22 cellular contexts compared by ENCODE assay signal in the genomic region with DNA sequence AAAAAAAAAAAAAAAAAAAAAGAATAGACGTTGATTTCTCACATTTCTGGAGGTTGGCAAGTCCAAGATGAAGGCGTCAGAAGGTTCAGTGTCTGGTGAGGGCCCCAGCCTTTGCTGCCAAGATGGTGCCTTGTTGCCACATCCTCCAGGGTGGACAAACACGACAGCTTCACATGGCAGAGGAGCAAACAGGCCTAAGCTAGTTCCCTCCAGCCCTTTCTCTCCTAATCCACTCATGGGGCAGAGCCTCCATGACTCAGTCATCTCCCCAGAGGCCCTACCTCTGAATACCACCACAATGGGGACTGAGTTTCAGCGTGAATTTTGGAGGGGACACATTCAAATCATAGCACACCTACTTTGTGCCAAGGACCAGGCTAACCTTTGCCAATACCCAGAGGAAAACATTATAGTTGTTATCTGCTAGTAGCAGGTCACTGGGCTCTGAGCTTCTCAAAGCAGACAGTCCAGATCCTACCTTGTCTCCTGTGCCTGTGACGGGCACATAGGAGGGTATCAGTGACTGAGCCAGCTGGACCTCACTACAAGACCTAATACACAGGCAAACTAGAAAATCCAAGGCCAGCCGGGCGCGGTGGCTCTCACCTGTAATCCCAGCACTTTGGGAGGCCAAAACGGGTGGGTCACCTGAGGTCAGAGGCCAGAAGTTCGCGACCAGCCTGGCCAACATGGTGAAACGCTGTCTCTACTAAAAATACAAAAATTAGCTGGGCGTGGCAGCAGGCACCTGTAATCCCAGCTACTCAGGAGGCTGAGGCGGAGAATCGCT. TPM values are rescaled to one million over a fixed set of nuclear protein-coding genes. Genes with fewer than 3 reads are reported as not detected.
DNase-seq lines count a peak whose midpoint lies in the region; ATAC-seq, FAIRE-seq and TF ChIP-seq lines count a peak whose summit lies in the region.
"Had no signal": no experiment of that assay in that cellular context is flagged by ENCODE, and none has a peak within 500 bp of the region (broad histone marks: within the 10 kb centered on the region; RNA-seq: fewer than 3 reads in every experiment).

No MANE protein-coding gene starts in this region.

- H2BK12ac ChIP-seq in H1 (ENCODE audit: low read depth, low read length): peak overlapping the region; percentile 50; the same call in 1 of the 2 replicates
- H2BK12ac ChIP-seq in neuronal stem cell (ENCODE audit: low read length): no peak overlapping the region

- H3K27me3 ChIP-seq in H1 (replicated peaks in 1 of 4; ENCODE audit: control insufficient read depth in 3 of 4, extremely low read depth in 1 of 4, insufficient read depth in 3 of 4, low read length in 3 of 4) (no peaks in the 10 kb centered on the region), neuronal stem cell (ENCODE audit: control insufficient read depth in 3 of 3, insufficient read depth in 3 of 3, low read depth in 1 of 3, low read length in 3 of 3) (peaks cover 0 to 68% (median under 1%) of the 10 kb centered on the region in 3 experiments)

- no peak overlapping the region for H2BK20ac ChIP-seq in H1 (ENCODE audit: low read length)

- H3K56ac ChIP-seq in H1 (replicated peaks; ENCODE audit: insufficient read length, low read depth, low read length): no peak overlapping the region

- no peak overlapping the region for H2BK120ac ChIP-seq in H1 (replicated peaks; ENCODE audit: low read depth, low read length)
- no peak overlapping the region for H2BK120ac ChIP-seq in neuronal stem cell (ENCODE audit: low read depth, low read length)

- H3K14ac ChIP-seq in H1 (ENCODE audit: insufficient read length) (no peak overlapping the region), neuronal stem cell (ENCODE audit: low read length) (peak overlapping the region; percentile 58)

- H3K18ac ChIP-seq in H1 (ENCODE audit: extremely low read depth, low read length): no peak overlapping the region
- peak overlapping the region; percentile 19 for H3K18ac ChIP-seq in neuronal stem cell (ENCODE audit: low read length)

- H4K5ac ChIP-seq in H1 (ENCODE audit: insufficient read length, low read depth, low read length): no peak overlapping the region

- no peak for ATAC-seq in activated CD8-positive, alpha-beta memory T cell treated with anti-CD3 and anti-CD28 coated beads, Interleukin-2, amount 10 ng/mL, durations not matched to agents 7 days and 5 days
- ATAC-seq: A549, HCT116 had no signal

- WGBS in H1 (ENCODE audit: extremely low coverage in 1 of 2, insufficient coverage in 1 of 2, insufficient read length in 1 of 2, insufficient replicate concordance in 2 of 2, low coverage in 1 of 2, low lambda C conversion rate in 2 of 2, missing lambda C conversion rate in 1 of 2), 2 experiments: 92% methylated on average over 14 of the region's 15 CpGs; no CpG with 5 or more reads in 1 of the 2 experiments
- no CpG with 5 or more reads among the region's 15 CpGs for WGBS in neuronal stem cell (ENCODE audit: extremely low coverage in 2 of 2, insufficient read length in 2 of 2, insufficient replicate concordance in 1 of 2), 2 donors

- H3K36me3 Mint-ChIP-seq in activated CD4-positive, alpha-beta T cell treated with anti-CD3 and anti-CD28 coated beads, Interleukin-2, amount 10 ng/mL, durations not matched to agents 24 days and 14 days (ENCODE audit: low read depth): no peaks in the 10 kb centered on the region
- H3K36me3 Mint-ChIP-seq in activated CD8-positive, alpha-beta memory T cell treated with anti-CD3 and anti-CD28 coated beads, Interleukin-2, amount 10 ng/mL, durations not matched to agents 7 days and 5 days: peaks cover 6% of the 10 kb centered on the region

- peak; percentile 43 for DNase-seq in activated CD4-positive, alpha-beta T cell treated with anti-CD3 and anti-CD28 coated beads, Interleukin-2, amount 10 ng/mL, durations not matched to agents 24 days and 14 days
- no peak for DNase-seq in activated CD4-positive, alpha-beta T cell treated with anti-CD3 and anti-CD28 coated beads, Interleukin-2, amount 50 U/mL, for 4 hours
- DNase-seq in H1 (ENCODE audit: low read depth in 1 of 2, low spot score in 2 of 2) (peak in 1 of 2 experiments; percentile 22), neuronal stem cell (ENCODE audit: low spot score) (no peak), H54 (ENCODE audit: insufficient read length, low spot score) (no peak), RKO (ENCODE audit: low spot score) (no peak)
- no peak for DNase-seq in activated CD8-positive, alpha-beta memory T cell treated with anti-CD3 and anti-CD28 coated beads, Interleukin-2, amount 10 ng/mL, durations not matched to agents 7 days and 5 days
- DNase-seq: AML-193; CD4-positive, alpha-beta T cell; DMS153; DMS79; GDM1; GM23248; H7; HFFc6 had no signal

- H3K4me1 ChIP-seq in H1 (replicated peaks in 1 of 4; ENCODE audit: control insufficient read depth in 3 of 4, insufficient read depth in 4 of 4, low read length in 3 of 4) (peaks cover 0 to 6% (median 1%) of the 10 kb centered on the region in 4 experiments; a peak in 3 of 7 replicates), neuronal stem cell (ENCODE audit: control insufficient read depth in 2 of 2, insufficient read depth in 1 of 2, low read depth in 1 of 2, low read length in 2 of 2) (peaks cover under 1 to 6% of the 10 kb centered on the region in 2 donors)
- H3K4me1 ChIP-seq: A549 had no signal

- H3K27ac ChIP-seq in H1 (ENCODE audit: low read depth, low read length) (no peak overlapping the region), neuronal stem cell (replicated peaks; ENCODE audit: low read length) (no peak overlapping the region)
- H3K27ac ChIP-seq: 22Rv1, A549, C4-2B, GM23248, HL-60 had no signal

- H3K4me3 Mint-ChIP-seq in activated CD4-positive, alpha-beta T cell treated with anti-CD3 and anti-CD28 coated beads, Interleukin-2, amount 10 ng/mL, durations not matched to agents 24 days and 14 days: no peak overlapping the region
- no peak overlapping the region for H3K4me3 Mint-ChIP-seq in activated CD8-positive, alpha-beta memory T cell treated with anti-CD3 and anti-CD28 coated beads, Interleukin-2, amount 10 ng/mL, durations not matched to agents 7 days and 5 days
- H3K4me3 Mint-ChIP-seq: CD4-positive, alpha-beta T cell; HFFc6 had no signal

- H2AFZ ChIP-seq in H1 (ENCODE audit: low read length) (no peak overlapping the region), neuronal stem cell (ENCODE audit: low read length) (no peak overlapping the region)
- H2AFZ ChIP-seq: GM23248 had no signal

- TF ChIP-seq EP300 in H1 (IDR thresholded peaks at IDR 0.05; ENCODE audit: borderline replicate concordance in 1 of 2, low read depth in 2 of 2, low read length in 2 of 2): no peak

- H3K36me3 ChIP-seq in H1 (ENCODE audit: control insufficient read depth in 2 of 4, insufficient read depth in 4 of 4, low read length in 3 of 4) (no peaks in the 10 kb centered on the region), neuronal stem cell (replicated peaks in 1 of 2; ENCODE audit: control insufficient read depth in 2 of 2, insufficient read depth in 2 of 2, low read length in 2 of 2) (no peaks in the 10 kb centered on the region)

- CTCF ChIA-PET in H1 (lab: Charles Lee; ENCODE audit: partially characterized antibody): interaction anchor here (1.1 to 1.5 kb wide), 2 partner anchors 45 to 1143 kb away, joined by 3 read pairs; no protein-coding TSS in a partner anchor
- CTCF ChIA-PET in activated CD8-positive, alpha-beta memory T cell treated with anti-CD3 and anti-CD28 coated beads, Interleukin-2, amount 10 ng/mL, durations not matched to agents 7 days and 5 days (lab: Charles Lee): interaction anchor here (1.0 to 5.7 kb wide), 3 partner anchors 8 to 38 kb away, joined by 3 to 53 read pairs (median 8); partner anchors contain the start of gene BCL11B

- no peak overlapping the region for H4K8ac ChIP-seq in H1 (ENCODE audit: extremely low read depth, insufficient read depth, low read length)
- H4K8ac ChIP-seq in neuronal stem cell (ENCODE audit: low read depth, low read length): no peak overlapping the region

- no peak overlapping the region for H3K27ac Mint-ChIP-seq in activated CD4-positive, alpha-beta T cell treated with anti-CD3 and anti-CD28 coated beads, Interleukin-2, amount 10 ng/mL, durations not matched to agents 24 days and 14 days
- H3K27ac Mint-ChIP-seq in activated CD8-positive, alpha-beta memory T cell treated with anti-CD3 and anti-CD28 coated beads, Interleukin-2, amount 10 ng/mL, durations not matched to agents 7 days and 5 days: no peak overlapping the region
- H3K27ac Mint-ChIP-seq: CD4-positive, alpha-beta T cell; HFFc6 had no signal

- H3K4ac ChIP-seq in H1 (replicated peaks; ENCODE audit: insufficient read length, low read depth, low read length): no peak overlapping the region
- no peak overlapping the region for H3K4ac ChIP-seq in neuronal stem cell (ENCODE audit: low read length)

- intact Hi-C loops in activated CD4-positive, alpha-beta T cell treated with anti-CD3 and anti-CD28 coated beads, Interleukin-2, amount 10 ng/mL, durations not matched to agents 24 days and 14 days (cut with micrococcal nuclease): no loop called here

- H2BK5ac ChIP-seq in H1 (ENCODE audit: low read depth, low read length) (no peak overlapping the region), neuronal stem cell (ENCODE audit: low read length) (no peak overlapping the region)

- H4K91ac ChIP-seq in H1 (replicated peaks; ENCODE audit: insufficient read length, low read length) (no peak overlapping the region), neuronal stem cell (ENCODE audit: low read depth, low read length, poor library complexity) (no peak overlapping the region)

- TF ChIP-seq POLR2A in H1 (IDR thresholded peaks at IDR 0.05; ENCODE audit: control extremely low read depth in 1 of 2, low read depth in 2 of 2, low read length in 2 of 2) (no peak), H54 (IDR thresholded peaks at IDR 0.05; ENCODE audit: low read depth, low read length) (no peak)

- peaks cover 18% of the 10 kb centered on the region for H3K27me3 Mint-ChIP-seq in activated CD4-positive, alpha-beta T cell treated with anti-CD3 and anti-CD28 coated beads, Interleukin-2, amount 10 ng/mL, durations not matched to agents 24 days and 14 days
- peaks cover 5% of the 10 kb centered on the region for H3K27me3 Mint-ChIP-seq in activated CD8-positive, alpha-beta memory T cell treated with anti-CD3 and anti-CD28 coated beads, Interleukin-2, amount 10 ng/mL, durations not matched to agents 7 days and 5 days

- no peak overlapping the region for H3K23ac ChIP-seq in H1 (ENCODE audit: insufficient read length)
- no peak overlapping the region for H3K23ac ChIP-seq in neuronal stem cell (ENCODE audit: low read depth, low read length, poor library complexity)

- H3K4me2 ChIP-seq in H1 (ENCODE audit: insufficient read depth in 1 of 2, low read depth in 2 of 2, low read length in 2 of 2) (no peak overlapping the region), neuronal stem cell (ENCODE audit: insufficient read depth, low read length, poor library complexity, severe bottlenecking) (no peak overlapping the region)
- H3K4me2 ChIP-seq: A549 had no signal

- POLR2A ChIA-PET in H1 (lab: Charles Lee; ENCODE audit: partially characterized antibody): no interaction called here

- H3K9me3 Mint-ChIP-seq in activated CD4-positive, alpha-beta T cell treated with anti-CD3 and anti-CD28 coated beads, Interleukin-2, amount 10 ng/mL, durations not matched to agents 24 days and 14 days: no peaks in the 10 kb centered on the region
- no peaks in the 10 kb centered on the region for H3K9me3 Mint-ChIP-seq in activated CD8-positive, alpha-beta memory T cell treated with anti-CD3 and anti-CD28 coated beads, Interleukin-2, amount 10 ng/mL, durations not matched to agents 7 days and 5 days (ENCODE audit: low read depth)
- H3K9me3 Mint-ChIP-seq: CD4-positive, alpha-beta T cell; HFFc6 had no signal

- H3K79me1 ChIP-seq in H1 (ENCODE audit: low read depth, low read length) (no peaks in the 10 kb centered on the region), neuronal stem cell (ENCODE audit: low read depth, low read length) (no peaks in the 10 kb centered on the region)

- no peak for FAIRE-seq in H1 (lab: Jason Lieb, UNC)
- FAIRE-seq in H54 (lab: Jason Lieb, UNC): no peak
- FAIRE-seq: A549, GM12892 had no signal

- H3K4me1 Mint-ChIP-seq in activated CD4-positive, alpha-beta T cell treated with anti-CD3 and anti-CD28 coated beads, Interleukin-2, amount 10 ng/mL, durations not matched to agents 24 days and 14 days: peaks cover 16% of the 10 kb centered on the region
- H3K4me1 Mint-ChIP-seq in activated CD8-positive, alpha-beta memory T cell treated with anti-CD3 and anti-CD28 coated beads, Interleukin-2, amount 10 ng/mL, durations not matched to agents 7 days and 5 days: peaks cover 34% of the 10 kb centered on the region

- no peaks in the 10 kb centered on the region for H3K79me2 ChIP-seq in H1 (ENCODE audit: control insufficient read depth in 1 of 2, insufficient read depth in 2 of 2, low read length in 2 of 2)

- H2AK5ac ChIP-seq in H1 (ENCODE audit: low read depth, low read length): no peak overlapping the region
- no peak overlapping the region for H2AK5ac ChIP-seq in neuronal stem cell (ENCODE audit: low read depth, low read length)

- H3K9me3 ChIP-seq in H1 (ENCODE audit: insufficient read depth in 2 of 2, low read depth in 1 of 2, low read length in 1 of 2) (no peaks in the 10 kb centered on the region), neuronal stem cell (replicated peaks in 1 of 2; ENCODE audit: control insufficient read depth in 2 of 2, insufficient read depth in 1 of 2, low read depth in 1 of 2, low read length in 2 of 2) (no peaks in the 10 kb centered on the region)
- H3K9me3 ChIP-seq: A549 had no signal

- H2BK15ac ChIP-seq in H1 (ENCODE audit: low read length) (0 out of 2 replicates have a peak overlapping the region, but pooled peaks have one; percentile 81), neuronal stem cell (ENCODE audit: low read length) (no peak overlapping the region)

- TF ChIP-seq RAD21 in H1 (IDR thresholded peaks at IDR 0.05 in 1 of 2, conservative IDR thresholded peaks at IDR 0.05 in 1 of 2; ENCODE audit: low read depth in 2 of 2, low read length in 2 of 2): no peak

- no peak overlapping the region for H3K9ac ChIP-seq in H1 (replicated peaks in 1 of 4; ENCODE audit: extremely low read depth in 1 of 4, low read depth in 3 of 4, low read length in 3 of 4)
- H3K9ac ChIP-seq in neuronal stem cell (ENCODE audit: low read depth, low read length, poor library complexity): no peak overlapping the region
- H3K9ac ChIP-seq: GM23248 had no signal

- H3K4me3 ChIP-seq in H1 (ENCODE audit: extremely low read depth in 1 of 4, insufficient read depth in 2 of 4, low read depth in 3 of 4, low read length in 4 of 4) (no peak overlapping the region), neuronal stem cell (ENCODE audit: low read length in 2 of 2) (no peak overlapping the region)
- H3K4me3 ChIP-seq: A549, GM23248 had no signal

- no peaks in the 10 kb centered on the region for H4K20me1 ChIP-seq in H1 (replicated peaks in 1 of 2; ENCODE audit: control insufficient read depth in 1 of 2, insufficient read depth in 2 of 2, low read length in 2 of 2)

- H3K23me2 ChIP-seq in H1 (ENCODE audit: low read depth, low read length): no peaks in the 10 kb centered on the region

- no peak for TF ChIP-seq CTCF in H1 (IDR thresholded peaks at IDR 0.05; ENCODE audit: control extremely low read depth in 1 of 3, insufficient read depth in 1 of 3, low read depth in 1 of 3, low read length in 3 of 3)

RNA-seq across cellular contexts. Expression of gene BCL11B, which starts 10.5 kb away (rescaled TPM):
- 48.2 and 48.5 TPM in 2 replicates for total RNA-seq in activated CD4-positive, alpha-beta T cell treated with anti-CD3 and anti-CD28 coated beads, Interleukin-2, amount 10 ng/mL, durations not matched to agents 24 days and 14 days
- total RNA-seq in H1 (2021; fragmentation: NEBNext Ultra II Directional; extraction: Animal tissue kit (Norgen Biotek cat#: 25700)): 5.9 TPM in 2 replicates
- polyA plus RNA-seq in H1 (2011; rRNA removed): 0.63 and 0.80 TPM in 2 replicates
- polyA plus RNA-seq in H1 (2011; cell fraction: cytosol; rRNA removed): 0.85 TPM
- 1.5 TPM for polyA plus RNA-seq in H1 (2011; cell fraction: nucleus; rRNA removed)
- polyA plus RNA-seq in H1 (2012, experiment 1 of 2): 1.1 to 2.2 TPM (median 1.2 TPM) in 4 replicates
- 0.22 TPM for polyA plus RNA-seq in H1 (2012, experiment 2 of 2)
- 2.1 TPM for polyA plus RNA-seq in H1 (2013, experiment 1 of 2)
- polyA plus RNA-seq in H1 (2013, experiment 2 of 2): 2.1 TPM
- 1.7 and 1.9 TPM in 2 replicates for polyA minus RNA-seq in H1 (2011; rRNA and poly(A)+ RNA removed)
- 3.2 TPM for polyA minus RNA-seq in H1 (2011; cell fraction: cytosol; rRNA and poly(A)+ RNA removed)
- polyA minus RNA-seq in H1 (2011; cell fraction: nucleus; rRNA and poly(A)+ RNA removed): 4.1 TPM
- polyA plus RNA-seq in neuronal stem cell (2013, experiment 1 of 2): 0.77 TPM
- 0.90 TPM for polyA plus RNA-seq in neuronal stem cell (2013, experiment 2 of 2)
- 10 to 100 TPM; 53.0 to 66.2 TPM for total RNA-seq in activated CD8-positive, alpha-beta memory T cell treated with anti-CD3 and anti-CD28 coated beads, Interleukin-2, amount 10 ng/mL, durations not matched to agents 7 days and 5 days
- total RNA-seq: GM23248 had no signal
- polyA plus RNA-seq: BJ, GM23248 had no signal
